15 cellular contexts compared by ENCODE assay signal in genomic region chr18:27073404-27073830, GRCh38.
A peak's percentile ranks its signal among the peaks of the same experiment; 100 is the strongest.
DNase-seq lines count a peak whose midpoint lies in the region; ATAC-seq, FAIRE-seq and TF ChIP-seq lines count a peak whose summit lies in the region.
"Had no signal": no experiment of that assay in that cellular context is flagged by ENCODE, and none has a peak within 500 bp of the region (broad histone marks: within the 10 kb centered on the region; RNA-seq: fewer than 3 reads in every experiment).

No MANE protein-coding gene starts in this region.

- DNase-seq in GM10248 (ENCODE audit: extremely low spot score): peak; percentile 48
- DNase-seq in HTR-8/SVneo (ENCODE audit: insufficient read length, low spot score): no peak
- no peak for DNase-seq in T-helper 17 cell
- DNase-seq in amygdala (lab: John Stamatoyannopoulos, UW): no peak
- DNase-seq in frontal cortex (ENCODE audit: low spot score in 2 of 2): no peak
- DNase-seq: DMS 273 treated with DMSO at 0.1 percent for 48 hours; naive thymus-derived CD8-positive, alpha-beta T cell; NCI-H2029 had no signal

- no peaks in the 10 kb centered on the region for H3K36me3 Mint-ChIP-seq in T-helper 17 cell (ENCODE audit: low read depth)
- H3K36me3 Mint-ChIP-seq: naive thymus-derived CD8-positive, alpha-beta T cell had no signal

- POLR2A ChIA-PET in GM10248 (lab: Yijun Ruan, JAX): no interaction called here

- no peak for TF ChIP-seq CTCF in GM10248 (IDR thresholded peaks at IDR 0.05; ENCODE audit: control extremely low read depth, extremely low read depth, low read depth, missing control alignments)

- H3K27ac Mint-ChIP-seq in T-helper 17 cell: no peak overlapping the region
- H3K27ac Mint-ChIP-seq: naive thymus-derived CD8-positive, alpha-beta T cell had no signal

- no peaks in the 10 kb centered on the region for H3K9me3 ChIP-seq in T-helper 17 cell (ENCODE audit: control insufficient read depth, low read length, poor library complexity, severe bottlenecking)

- no peaks in the 10 kb centered on the region for H3K4me1 Mint-ChIP-seq in T-helper 17 cell
- H3K4me1 Mint-ChIP-seq: naive thymus-derived CD8-positive, alpha-beta T cell had no signal

- CTCF ChIA-PET in GM10248 (lab: Yijun Ruan, JAX): interaction anchor here (1.2 kb wide), 1 partner anchor 532 kb away, joined by 3 read pairs; no protein-coding TSS in a partner anchor

- FAIRE-seq in HTR-8/SVneo (lab: Jason Lieb, UNC) (no peak), frontal cortex (lab: Jason Lieb, UNC) (no peak)
- FAIRE-seq: HepG2, islet of Langerhans, RCC 7860, urothelium cell line had no signal

- ATAC-seq in GM19324 (IDR thresholded peaks at IDR 0.05; ENCODE audit: low FRiP score, unreplicated experiment) (peak; percentile 96), HG02678 (IDR thresholded peaks at IDR 0.05; ENCODE audit: unreplicated experiment) (peak; percentile 82), HG03432 (IDR thresholded peaks at IDR 0.05; ENCODE audit: unreplicated experiment) (peak; percentile 97), T-helper 17 cell (no peak)
- ATAC-seq: HepG2; naive thymus-derived CD8-positive, alpha-beta T cell had no signal

- H3K27me3 Mint-ChIP-seq in T-helper 17 cell: no peaks in the 10 kb centered on the region
- H3K27me3 Mint-ChIP-seq: naive thymus-derived CD8-positive, alpha-beta T cell had no signal

- H3K4me3 Mint-ChIP-seq in T-helper 17 cell: no peak overlapping the region
- H3K4me3 Mint-ChIP-seq: naive thymus-derived CD8-positive, alpha-beta T cell had no signal
